Comparison of ENCODE assay signal across 9 cellular contexts in the genomic region with DNA sequence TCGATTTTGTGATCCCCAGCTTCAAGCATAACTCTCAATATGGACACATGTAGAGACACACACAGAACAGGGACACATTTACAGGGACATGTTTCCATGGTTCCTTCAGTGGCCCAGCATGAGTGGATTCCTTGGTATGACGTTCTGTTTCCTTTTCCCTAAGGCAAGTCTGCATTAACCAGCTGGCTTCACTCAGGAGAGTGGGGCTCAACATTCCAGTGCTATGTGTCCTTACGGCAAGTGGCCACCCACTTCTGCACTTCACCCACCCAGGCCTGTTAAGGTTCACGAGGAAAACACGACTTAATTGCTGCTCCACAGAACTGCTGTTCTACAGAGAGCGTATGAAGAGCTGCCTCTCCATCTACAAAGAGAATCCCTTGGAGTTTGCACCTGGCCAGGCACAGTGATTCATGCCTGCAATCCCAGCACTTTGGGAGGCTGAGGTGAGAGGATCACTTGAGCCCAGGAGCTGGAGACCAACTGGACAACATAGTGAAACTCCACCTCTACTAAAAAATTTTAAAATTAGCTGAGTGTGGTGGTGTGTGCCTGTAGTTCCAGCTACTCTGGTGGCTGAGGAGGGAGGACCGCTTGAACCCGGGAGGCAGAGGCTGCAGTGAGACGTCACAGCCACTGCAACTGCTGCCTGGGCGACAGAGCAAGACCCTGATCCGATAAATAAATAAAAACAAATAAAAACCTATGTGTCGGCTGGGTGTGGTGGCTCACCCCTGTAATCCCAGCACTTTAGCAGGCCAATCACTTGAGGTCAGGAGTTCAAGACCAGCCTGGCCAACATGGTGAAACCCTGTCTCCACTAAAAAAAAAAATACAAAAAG. TPM values are rescaled to one million over a fixed set of nuclear protein-coding genes. Genes with fewer than 3 reads are reported as not detected.
DNase-seq lines count a peak whose midpoint lies in the region; ATAC-seq and TF ChIP-seq lines count a peak whose summit lies in the region.
"Had no signal": no experiment of that assay in that cellular context is flagged by ENCODE, and none has a peak within 500 bp of the region (broad histone marks: within the 10 kb centered on the region; RNA-seq: fewer than 3 reads in every experiment).

No MANE protein-coding gene starts in this region.

- peak overlapping the region; percentile 63 for H3K27ac Mint-ChIP-seq in activated naive CD4-positive, alpha-beta T cell treated with anti-CD3 and anti-CD28 coated beads, Interleukin-2, amount 10 ng/mL, durations not matched to agents 7 days and 5 days
- H3K27ac Mint-ChIP-seq in activated T-helper 17 cell treated with anti-CD3 and anti-CD28 coated beads, Interleukin-2, amount 50 U/mL, for 72 hours, result peak overlapping the region; percentile 98
- H3K27ac Mint-ChIP-seq in glutamatergic neuron (ENCODE audit: unreplicated experiment) (peak overlapping the region; percentile 52), type B pancreatic cell (peak overlapping the region; percentile 91)

- peaks cover 89% of the 10 kb centered on the region for H3K4me1 Mint-ChIP-seq in activated naive CD4-positive, alpha-beta T cell treated with anti-CD3 and anti-CD28 coated beads, Interleukin-2, amount 10 ng/mL, durations not matched to agents 7 days and 5 days
- peaks cover 72% of the 10 kb centered on the region for H3K4me1 Mint-ChIP-seq in activated T-helper 17 cell treated with anti-CD3 and anti-CD28 coated beads, Interleukin-2, amount 50 U/mL, for 72 hours
- H3K4me1 Mint-ChIP-seq in glutamatergic neuron (ENCODE audit: low read depth, unreplicated experiment) (peaks cover 47% of the 10 kb centered on the region), type B pancreatic cell (ENCODE audit: unreplicated experiment) (peaks cover 69% of the 10 kb centered on the region)

- ATAC-seq in activated T-helper 17 cell treated with anti-CD3 and anti-CD28 coated beads, Interleukin-2, amount 50 U/mL, for 72 hours (replicated peaks), result no peak
- ATAC-seq in HG03571 (IDR thresholded peaks at IDR 0.05; ENCODE audit: unreplicated experiment), result no peak

- H3K36me3 Mint-ChIP-seq in activated naive CD4-positive, alpha-beta T cell treated with anti-CD3 and anti-CD28 coated beads, Interleukin-2, amount 10 ng/mL, durations not matched to agents 7 days and 5 days, result peaks cover 14% of the 10 kb centered on the region
- H3K36me3 Mint-ChIP-seq in activated T-helper 17 cell treated with anti-CD3 and anti-CD28 coated beads, Interleukin-2, amount 50 U/mL, for 72 hours (ENCODE audit: low read depth), result peaks cover 36% of the 10 kb centered on the region
- H3K36me3 Mint-ChIP-seq in glutamatergic neuron (ENCODE audit: unreplicated experiment), result peaks cover 15% of the 10 kb centered on the region
- H3K36me3 Mint-ChIP-seq in type B pancreatic cell, result peaks cover 17% of the 10 kb centered on the region

- DNase-seq in activated naive CD4-positive, alpha-beta T cell treated with anti-CD3 and anti-CD28 coated beads, Interleukin-2, amount 10 ng/mL, durations not matched to agents 7 days and 5 days, result no peak
- DNase-seq in activated naive CD4-positive, alpha-beta T cell (lab: John Stamatoyannopoulos, UW), result no peak
- DNase-seq in glutamatergic neuron (no peak), type B pancreatic cell (ENCODE audit: extremely low spot score, unreplicated experiment) (no peak), NCI-H526 (lab: John Stamatoyannopoulos, UW) (no peak), NCI-H446 treated with DMSO at 0.1 percent for 48 hours (lab: John Stamatoyannopoulos, UW) (no peak)
- DNase-seq: NCI-H2081 had no signal

- no peak overlapping the region for H3K4me3 Mint-ChIP-seq in activated naive CD4-positive, alpha-beta T cell treated with anti-CD3 and anti-CD28 coated beads, Interleukin-2, amount 10 ng/mL, durations not matched to agents 7 days and 5 days
- peak overlapping the region; percentile 80 for H3K4me3 Mint-ChIP-seq in activated T-helper 17 cell treated with anti-CD3 and anti-CD28 coated beads, Interleukin-2, amount 50 U/mL, for 72 hours
- no peak overlapping the region for H3K4me3 Mint-ChIP-seq in glutamatergic neuron (ENCODE audit: unreplicated experiment)
- peak overlapping the region; percentile 5 for H3K4me3 Mint-ChIP-seq in type B pancreatic cell

- TF ChIP-seq CTCF in glutamatergic neuron (IDR thresholded peaks at IDR 0.05; ENCODE audit: partially characterized antibody, unreplicated experiment) (no peak), type B pancreatic cell (conservative IDR thresholded peaks at IDR 0.05) (no peak)

- CTCF ChIA-PET in activated naive CD4-positive, alpha-beta T cell treated with anti-CD3 and anti-CD28 coated beads, Interleukin-2, amount 10 ng/mL, durations not matched to agents 7 days and 5 days (lab: Charles Lee), result interaction anchor here (0.5 kb wide), 1 partner anchor 1246 kb away, joined by 6 read pairs; no protein-coding TSS in a partner anchor

- no peaks in the 10 kb centered on the region for H3K9me3 Mint-ChIP-seq in activated naive CD4-positive, alpha-beta T cell treated with anti-CD3 and anti-CD28 coated beads, Interleukin-2, amount 10 ng/mL, durations not matched to agents 7 days and 5 days
- no peaks in the 10 kb centered on the region for H3K9me3 Mint-ChIP-seq in activated T-helper 17 cell treated with anti-CD3 and anti-CD28 coated beads, Interleukin-2, amount 50 U/mL, for 72 hours
- peaks cover 14% of the 10 kb centered on the region for H3K9me3 Mint-ChIP-seq in glutamatergic neuron (ENCODE audit: unreplicated experiment)
- no peaks in the 10 kb centered on the region for H3K9me3 Mint-ChIP-seq in type B pancreatic cell

- H3K27me3 Mint-ChIP-seq in activated naive CD4-positive, alpha-beta T cell treated with anti-CD3 and anti-CD28 coated beads, Interleukin-2, amount 10 ng/mL, durations not matched to agents 7 days and 5 days, result no peaks in the 10 kb centered on the region
- H3K27me3 Mint-ChIP-seq in activated T-helper 17 cell treated with anti-CD3 and anti-CD28 coated beads, Interleukin-2, amount 50 U/mL, for 72 hours, result no peaks in the 10 kb centered on the region
- peaks cover 2% of the 10 kb centered on the region for H3K27me3 Mint-ChIP-seq in glutamatergic neuron (ENCODE audit: unreplicated experiment)
- no peaks in the 10 kb centered on the region for H3K27me3 Mint-ChIP-seq in type B pancreatic cell

RNA-seq across cellular contexts. Expression of a gene that starts 32.5 kb away (rescaled TPM):
- total RNA-seq in activated T-helper 17 cell treated with anti-CD3 and anti-CD28 coated beads, Interleukin-2, amount 50 U/mL, for 72 hours, result 10 to 100 TPM; 90.4 to 96.7 TPM
- 162 TPM for total RNA-seq in glutamatergic neuron (ENCODE audit: unreplicated experiment)
- total RNA-seq in type B pancreatic cell (ENCODE audit: low replicate concordance), result 108 and 123 TPM in 2 replicates

Comparison
In these comparisons a context has a peak if more than half of its experiments do, and no peak if none do; other contexts are left out.
1. H3K4me3 Mint-ChIP-seq: peak in activated T-helper 17 cell treated with anti-CD3 and anti-CD28 coated beads, Interleukin-2, amount 50 U/mL, for 72 hours (single experiment) and type B pancreatic cell (single experiment); none in activated naive CD4-positive, alpha-beta T cell treated with anti-CD3 and anti-CD28 coated beads, Interleukin-2, amount 10 ng/mL, durations not matched to agents 7 days and 5 days (single experiment) and glutamatergic neuron (single experiment).
2. Peak in every context shown above with its lines, with median percentiles within 50 percentile points of each other: H3K27ac Mint-ChIP-seq.